8 cellular contexts compared by ENCODE assay signal in the genomic region with DNA sequence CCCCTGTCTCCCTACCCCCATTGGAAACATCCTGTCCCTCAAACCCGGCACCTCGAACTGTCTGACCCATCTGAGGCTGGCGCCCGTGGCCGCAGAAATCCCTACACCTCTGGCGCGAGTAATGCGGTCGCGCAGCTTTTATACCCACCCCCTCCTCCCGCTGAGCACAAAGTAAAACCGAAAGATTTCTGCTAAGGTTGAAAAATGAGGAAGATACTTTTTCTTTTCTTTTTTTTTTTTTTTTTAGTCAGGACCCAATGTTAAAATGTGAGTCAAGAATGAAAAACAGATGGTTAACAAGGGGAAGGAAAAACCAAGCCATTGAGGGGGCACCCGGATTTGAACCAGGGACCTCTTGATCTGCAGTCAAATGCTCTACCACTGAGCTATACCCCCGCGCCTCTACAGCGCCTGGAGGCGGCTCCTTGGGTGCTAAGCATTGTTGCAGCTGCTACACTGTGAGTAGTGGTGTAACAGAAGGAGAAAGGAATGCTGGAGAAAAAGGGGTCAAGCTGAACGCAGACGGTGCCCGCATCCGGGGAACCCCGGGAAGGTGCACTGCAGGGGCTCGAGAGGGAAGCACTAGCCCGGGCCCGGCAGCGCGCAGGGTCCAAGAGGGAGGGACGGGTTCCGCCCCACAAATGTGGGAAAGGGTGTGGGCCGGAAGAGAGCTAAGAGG. TPM values are rescaled to one million over a fixed set of nuclear protein-coding genes. Genes with fewer than 3 reads are reported as not detected.
DNase-seq lines count a peak whose midpoint lies in the region; ATAC-seq and TF ChIP-seq lines count a peak whose summit lies in the region.

No MANE protein-coding gene starts in this region.

- H3K27me3 ChIP-seq in BLaER1 (no peaks in the 10 kb centered on the region), liver (ENCODE audit: control insufficient read depth in 4 of 4, insufficient read depth in 4 of 4, low read length in 3 of 4) (no peaks in the 10 kb centered on the region)

- H3K36me3 Mint-ChIP-seq in dendritic cell treated with granulocyte-macrophage colony-stimulating factor and Interleukin-4, amounts not matched to agents 40 ng/mL and 50 ng/mL, for 4 days (ENCODE audit: low read depth) = peaks cover 45% of the 10 kb centered on the region

- H3K4me3 ChIP-seq in BLaER1 = peak overlapping the region; percentile 98
- peak overlapping the region; percentile 74 to 88 (median 76) for H3K4me3 ChIP-seq in liver (ENCODE audit: low read depth in 1 of 3, low read length in 3 of 3)

- H3K27ac ChIP-seq in BLaER1 (peak overlapping the region; percentile 89), liver (ENCODE audit: low read depth in 1 of 2, low read length in 2 of 2) (peak overlapping the region; percentile 95 to 96)

- H3K9me3 ChIP-seq in BLaER1 (no peaks in the 10 kb centered on the region), liver (ENCODE audit: control insufficient read depth in 4 of 4, low read length in 3 of 4) (no peaks in the 10 kb centered on the region)

- TF ChIP-seq CTCF in liver (IDR thresholded peaks at IDR 0.05; ENCODE audit: low read depth, low read length, missing input control) = no peak

- H3K36me3 ChIP-seq in BLaER1 (0 out of 2 replicates have a peak, but pooled peaks cover 5% of the 10 kb centered on the region), liver (ENCODE audit: control insufficient read depth in 4 of 4, insufficient read depth in 3 of 4, low read depth in 1 of 4, low read length in 3 of 4) (no peaks in the 10 kb centered on the region)

- TF ChIP-seq POLR2A in GM19193 (IDR thresholded peaks at IDR 0.05; ENCODE audit: extremely low read depth, insufficient read depth, insufficient read length) = peak; percentile 89

- H3K27ac Mint-ChIP-seq in dendritic cell treated with granulocyte-macrophage colony-stimulating factor and Interleukin-4, amounts not matched to agents 40 ng/mL and 50 ng/mL, for 4 days = peak overlapping the region; percentile 97

- no peaks in the 10 kb centered on the region for H3K9me3 Mint-ChIP-seq in dendritic cell treated with granulocyte-macrophage colony-stimulating factor and Interleukin-4, amounts not matched to agents 40 ng/mL and 50 ng/mL, for 4 days

- peak overlapping the region; percentile 91 for H3K9ac ChIP-seq in BLaER1
- peak overlapping the region; percentile 60 to 69 for H3K9ac ChIP-seq in liver (ENCODE audit: low read depth in 1 of 2, low read length in 2 of 2)

- peak overlapping the region; percentile 84 for H3K4me2 ChIP-seq in BLaER1

- WGBS in liver = under 1% methylated on average over 30 of the region's 30 CpGs

- TF ChIP-seq RAD21 in liver (IDR thresholded peaks at IDR 0.05) = peak in 1 of 2 donors; percentile 5

- H4K20me1 ChIP-seq in BLaER1 = peaks cover 29% of the 10 kb centered on the region

- DNase-seq in NCI-H526 treated with DMSO at 0.1 percent for 48 hours (lab: John Stamatoyannopoulos, UW) = peak; percentile 52
- DNase-seq in activated CD4-positive, alpha-beta T cell treated with anti-CD3 and anti-CD28 coated beads, Interleukin-2, amount 50 U/mL, for 24 hours (ENCODE audit: low read depth in 1 of 2, low spot score in 1 of 2) = peak; percentile 93 to 96
- DNase-seq in stimulated activated CD4-positive, alpha-beta T cell treated with anti-CD3 and anti-CD28 coated beads, Interleukin-4, amount 100 ng/mL, for 24 hours = peak; percentile 93

- peak; percentile 34 for ATAC-seq in HG03442 (IDR thresholded peaks at IDR 0.05; ENCODE audit: unreplicated experiment)

- peak overlapping the region; percentile 100 for H3K4me3 Mint-ChIP-seq in dendritic cell treated with granulocyte-macrophage colony-stimulating factor and Interleukin-4, amounts not matched to agents 40 ng/mL and 50 ng/mL, for 4 days

- peaks cover 52% of the 10 kb centered on the region for H3K4me1 Mint-ChIP-seq in dendritic cell treated with granulocyte-macrophage colony-stimulating factor and Interleukin-4, amounts not matched to agents 40 ng/mL and 50 ng/mL, for 4 days (ENCODE audit: low read depth)

- H3K4me1 ChIP-seq in BLaER1 (peaks cover 58% of the 10 kb centered on the region), liver (ENCODE audit: control insufficient read depth in 4 of 4, insufficient read depth in 4 of 4, low read length in 3 of 4) (peaks cover 0 to 39% (median 31%) of the 10 kb centered on the region in 4 donors)

- intact Hi-C loops in dendritic cell treated with granulocyte-macrophage colony-stimulating factor and Interleukin-4, amounts not matched to agents 40 ng/mL and 50 ng/mL, for 4 days (cut with micrococcal nuclease) = loop anchor here (1.0 to 5.0 kb wide), 2 partner anchors 16 to 117 kb away; a partner anchor contains a TSS

- peaks cover 3% of the 10 kb centered on the region for H3K27me3 Mint-ChIP-seq in dendritic cell treated with granulocyte-macrophage colony-stimulating factor and Interleukin-4, amounts not matched to agents 40 ng/mL and 50 ng/mL, for 4 days

TF ChIP-seq in liver, 16 proteins besides CTCF, POLR2A, EP300 and RAD21:
- TF ChIP-seq SP1 (IDR thresholded peaks at IDR 0.05) (no peak), JUND (IDR thresholded peaks at IDR 0.05) (no peak), FOXA1 (IDR thresholded peaks at IDR 0.05) (peak; percentile 10), EGR1 (IDR thresholded peaks at IDR 0.05; ENCODE audit: low read depth in 2 of 2) (no peak), HNF4A (conservative IDR thresholded peaks at IDR 0.05) (peak in 1 of 2 donors; percentile 4), GABPA (IDR thresholded peaks at IDR 0.05 in 1 of 2, conservative IDR thresholded peaks at IDR 0.05 in 1 of 2) (no peak), HNF4G (IDR thresholded peaks at IDR 0.05) (no peak), TAF1 (conservative IDR thresholded peaks at IDR 0.05) (peak; percentile 58), YY1 (IDR thresholded peaks at IDR 0.05) (peak; percentile 52), NR2F2 (IDR thresholded peaks at IDR 0.05) (peak; percentile 75), FOXA2 (IDR thresholded peaks at IDR 0.05) (no peak), RXRA (IDR thresholded peaks at IDR 0.05) (peak; percentile 26 to 29)
- TF ChIP-seq, protein P1, sequence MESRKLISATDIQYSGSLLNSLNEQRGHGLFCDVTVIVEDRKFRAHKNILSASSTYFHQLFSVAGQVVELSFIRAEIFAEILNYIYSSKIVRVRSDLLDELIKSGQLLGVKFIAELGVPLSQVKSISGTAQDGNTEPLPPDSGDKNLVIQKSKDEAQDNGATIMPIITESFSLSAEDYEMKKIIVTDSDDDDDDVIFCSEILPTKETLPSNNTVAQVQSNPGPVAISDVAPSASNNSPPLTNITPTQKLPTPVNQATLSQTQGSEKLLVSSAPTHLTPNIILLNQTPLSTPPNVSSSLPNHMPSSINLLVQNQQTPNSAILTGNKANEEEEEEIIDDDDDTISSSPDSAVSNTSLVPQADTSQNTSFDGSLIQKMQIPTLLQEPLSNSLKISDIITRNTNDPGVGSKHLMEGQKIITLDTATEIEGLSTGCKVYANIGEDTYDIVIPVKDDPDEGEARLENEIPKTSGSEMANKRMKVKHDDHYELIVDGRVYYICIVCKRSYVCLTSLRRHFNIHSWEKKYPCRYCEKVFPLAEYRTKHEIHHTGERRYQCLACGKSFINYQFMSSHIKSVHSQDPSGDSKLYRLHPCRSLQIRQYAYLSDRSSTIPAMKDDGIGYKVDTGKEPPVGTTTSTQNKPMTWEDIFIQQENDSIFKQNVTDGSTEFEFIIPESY (IDR thresholded peaks at IDR 0.05) = peak; percentile 29
- TF ChIP-seq, protein P2, sequence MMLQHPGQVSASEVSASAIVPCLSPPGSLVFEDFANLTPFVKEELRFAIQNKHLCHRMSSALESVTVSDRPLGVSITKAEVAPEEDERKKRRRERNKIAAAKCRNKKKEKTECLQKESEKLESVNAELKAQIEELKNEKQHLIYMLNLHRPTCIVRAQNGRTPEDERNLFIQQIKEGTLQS (IDR thresholded peaks at IDR 0.05) = peak; percentile 99
- TF ChIP-seq, protein P3, sequence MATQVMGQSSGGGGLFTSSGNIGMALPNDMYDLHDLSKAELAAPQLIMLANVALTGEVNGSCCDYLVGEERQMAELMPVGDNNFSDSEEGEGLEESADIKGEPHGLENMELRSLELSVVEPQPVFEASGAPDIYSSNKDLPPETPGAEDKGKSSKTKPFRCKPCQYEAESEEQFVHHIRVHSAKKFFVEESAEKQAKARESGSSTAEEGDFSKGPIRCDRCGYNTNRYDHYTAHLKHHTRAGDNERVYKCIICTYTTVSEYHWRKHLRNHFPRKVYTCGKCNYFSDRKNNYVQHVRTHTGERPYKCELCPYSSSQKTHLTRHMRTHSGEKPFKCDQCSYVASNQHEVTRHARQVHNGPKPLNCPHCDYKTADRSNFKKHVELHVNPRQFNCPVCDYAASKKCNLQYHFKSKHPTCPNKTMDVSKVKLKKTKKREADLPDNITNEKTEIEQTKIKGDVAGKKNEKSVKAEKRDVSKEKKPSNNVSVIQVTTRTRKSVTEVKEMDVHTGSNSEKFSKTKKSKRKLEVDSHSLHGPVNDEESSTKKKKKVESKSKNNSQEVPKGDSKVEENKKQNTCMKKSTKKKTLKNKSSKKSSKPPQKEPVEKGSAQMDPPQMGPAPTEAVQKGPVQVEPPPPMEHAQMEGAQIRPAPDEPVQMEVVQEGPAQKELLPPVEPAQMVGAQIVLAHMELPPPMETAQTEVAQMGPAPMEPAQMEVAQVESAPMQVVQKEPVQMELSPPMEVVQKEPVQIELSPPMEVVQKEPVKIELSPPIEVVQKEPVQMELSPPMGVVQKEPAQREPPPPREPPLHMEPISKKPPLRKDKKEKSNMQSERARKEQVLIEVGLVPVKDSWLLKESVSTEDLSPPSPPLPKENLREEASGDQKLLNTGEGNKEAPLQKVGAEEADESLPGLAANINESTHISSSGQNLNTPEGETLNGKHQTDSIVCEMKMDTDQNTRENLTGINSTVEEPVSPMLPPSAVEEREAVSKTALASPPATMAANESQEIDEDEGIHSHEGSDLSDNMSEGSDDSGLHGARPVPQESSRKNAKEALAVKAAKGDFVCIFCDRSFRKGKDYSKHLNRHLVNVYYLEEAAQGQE (IDR thresholded peaks at IDR 0.05) = no peak
- TF ChIP-seq, protein P4, sequence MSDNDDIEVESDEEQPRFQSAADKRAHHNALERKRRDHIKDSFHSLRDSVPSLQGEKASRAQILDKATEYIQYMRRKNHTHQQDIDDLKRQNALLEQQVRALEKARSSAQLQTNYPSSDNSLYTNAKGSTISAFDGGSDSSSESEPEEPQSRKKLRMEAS (IDR thresholded peaks at IDR 0.05) = peak; percentile 44

RNA-seq across cellular contexts. Expression of a gene that starts 0.8 kb away (rescaled TPM):
- total RNA-seq in liver = 10 to 100 TPM; 59.4 to 77.4 TPM
- polyA plus RNA-seq in liver = 10 to 100 TPM; 18.2 to 77.7 TPM

RNA-seq across cellular contexts. Expression of a gene that starts 15.6 kb away (rescaled TPM):
- 100 to 1,000 TPM; 284 to 797 TPM for total RNA-seq in liver
- 100 to 1,000 TPM; 552 to 740 TPM for polyA plus RNA-seq in liver

RNA-seq across cellular contexts. Expression of a gene that starts 44.0 kb away (rescaled TPM):
- total RNA-seq in liver = 1 to 10 TPM; 5.7 to 10.0 TPM
- 1 to 10 TPM; 6.2 to 8.6 TPM for polyA plus RNA-seq in liver

Comparison
In these comparisons a context has a peak if more than half of its experiments do, and no peak if none do; other contexts are left out.
1. Peak in every context shown above with its lines: DNase-seq, ATAC-seq, H3K4me3 ChIP-seq and H3K27ac ChIP-seq.